ENCODE assay signal across 8 cellular contexts in the genomic region with DNA sequence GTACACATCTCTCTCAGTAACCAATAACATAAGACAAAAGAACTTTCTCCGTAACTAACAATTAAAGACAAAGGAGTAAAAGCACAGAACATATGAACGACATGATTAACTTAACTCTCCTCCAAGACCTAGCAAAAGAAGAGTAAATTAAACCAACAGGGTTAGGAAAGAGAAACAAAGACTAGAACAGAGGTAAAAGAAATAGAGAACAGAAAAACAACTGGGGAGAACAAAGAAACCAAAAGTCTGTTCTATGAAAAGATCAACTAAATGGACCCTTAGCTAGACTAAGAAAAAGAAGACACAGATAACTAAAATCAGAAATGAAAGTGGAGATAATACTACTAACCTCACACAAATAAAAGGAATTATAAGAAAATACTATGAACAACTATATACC.
DNase-seq lines count a peak whose midpoint lies in the region; ATAC-seq, FAIRE-seq and TF ChIP-seq lines count a peak whose summit lies in the region.
"Not testable (repeated sequence)": the region's sequence is repeated elsewhere in the genome, so short reads cannot be mapped to it uniquely, and the experiment has no call there.

No MANE protein-coding gene starts in this region.

- peak; percentile 72 for ATAC-seq in GM18511 (IDR thresholded peaks at IDR 0.05; ENCODE audit: unreplicated experiment)
- ATAC-seq in GM19395 (IDR thresholded peaks at IDR 0.05; ENCODE audit: unreplicated experiment): peak; percentile 67
- ATAC-seq in GM21515 (IDR thresholded peaks at IDR 0.05; ENCODE audit: unreplicated experiment): peak; percentile 72
- peak; percentile 50 for ATAC-seq in HG02571 (IDR thresholded peaks at IDR 0.05; ENCODE audit: unreplicated experiment)
- peak; percentile 82 for ATAC-seq in HG03159 (IDR thresholded peaks at IDR 0.05; ENCODE audit: unreplicated experiment)

- H3K27ac ChIP-seq in kidney (ENCODE audit: low read depth in 2 of 2, low read length in 2 of 2): not testable (repeated sequence)

- not testable (repeated sequence) for H3K4me3 ChIP-seq in kidney (ENCODE audit: low read length in 2 of 2)

- FAIRE-seq in A204.1 (lab: Jason Lieb, UNC): peak; percentile 81
- peak; percentile 50 for FAIRE-seq in TTC549 (lab: Jason Lieb, UNC)
- FAIRE-seq in kidney (lab: Jason Lieb, UNC): peak; percentile 38

- H3K4me1 ChIP-seq in kidney (ENCODE audit: control insufficient read depth in 1 of 2, insufficient read depth in 1 of 2, low read depth in 1 of 2, low read length in 2 of 2): not testable (repeated sequence)

- not testable (repeated sequence) for H3K9me3 ChIP-seq in kidney (ENCODE audit: control insufficient read depth in 1 of 2, low read length in 2 of 2)

- DNase-seq in kidney: not testable (repeated sequence)

- H3K36me3 ChIP-seq in kidney (ENCODE audit: control insufficient read depth in 1 of 2, insufficient read depth in 2 of 2, low read length in 2 of 2): not testable (repeated sequence)

- not testable (repeated sequence) for TF ChIP-seq CTCF in kidney (IDR thresholded peaks at IDR 0.05; ENCODE audit: borderline replicate concordance, extremely low read depth, insufficient read depth)

- intact Hi-C loops in kidney (cut with DNase I): not testable (repeated sequence)

- not testable (repeated sequence) for H3K9ac ChIP-seq in kidney (ENCODE audit: low read length in 2 of 2)
